Comparison of ENCODE assay signal across 9 cellular contexts in the genomic region with DNA sequence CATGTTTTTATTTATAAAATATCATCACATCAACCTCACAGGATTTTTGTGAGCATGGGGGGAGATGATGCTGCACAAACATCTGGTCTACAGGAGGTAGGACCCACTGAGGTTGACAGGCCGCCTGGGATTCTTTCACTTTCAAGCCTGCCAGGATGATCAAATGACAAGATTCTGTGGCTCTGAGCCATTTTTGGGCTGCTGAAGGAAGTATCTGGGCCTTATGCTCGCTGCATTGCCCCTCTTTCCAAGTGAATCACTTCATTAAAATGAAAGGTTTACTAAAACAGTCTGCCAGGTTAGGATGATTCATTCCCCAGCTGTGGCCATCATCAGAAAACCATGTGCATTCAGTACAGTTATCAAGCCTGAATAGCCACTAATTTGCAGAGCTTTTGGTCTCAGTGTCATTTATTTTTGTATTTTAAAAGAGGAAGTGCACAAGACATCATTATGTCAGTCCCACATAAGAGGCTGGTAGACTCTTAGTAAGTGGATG. TPM values are rescaled to one million over a fixed set of nuclear protein-coding genes. Genes with fewer than 3 reads are reported as not detected.
DNase-seq lines count a peak whose midpoint lies in the region; ATAC-seq and TF ChIP-seq lines count a peak whose summit lies in the region.
"Had no signal": no experiment of that assay in that cellular context is flagged by ENCODE, and none has a peak within 500 bp of the region (broad histone marks: within the 10 kb centered on the region; RNA-seq: fewer than 3 reads in every experiment).

No MANE protein-coding gene starts in this region.

- no peak overlapping the region; the same call in 1 of the 2 replicates for H3K4me2 ChIP-seq in OCI-LY1 (ENCODE audit: low read length)

- H3K4me1 Mint-ChIP-seq in stimulated activated naive B cell treated with anti-CD40 and anti-IgM and Interleukin-4, amounts not matched to agents 10 μg/mL and 1 μg/mL and 100 μg/mL, for 72 hours: peaks cover 2 to 11% of the 10 kb centered on the region in 2 donors

- H3K36me3 Mint-ChIP-seq in stimulated activated naive B cell treated with anti-CD40 and anti-IgM and Interleukin-4, amounts not matched to agents 10 μg/mL and 1 μg/mL and 100 μg/mL, for 72 hours: no peaks in the 10 kb centered on the region

- TF ChIP-seq CTCF in OCI-LY1 (IDR thresholded peaks at IDR 0.05; ENCODE audit: low read length) (no peak), fibroblast of the aortic adventitia (IDR thresholded peaks at IDR 0.05; ENCODE audit: insufficient read depth, low read length) (no peak)

- H3K79me2 ChIP-seq in OCI-LY1 (ENCODE audit: insufficient read depth, low read length): no peaks in the 10 kb centered on the region

- H3K9ac ChIP-seq in OCI-LY1 (ENCODE audit: low read length): no peak overlapping the region

- no peaks in the 10 kb centered on the region for H3K36me3 ChIP-seq in OCI-LY1 (ENCODE audit: insufficient read depth, low read length)

- peak; percentile 76 for ATAC-seq in GM18517 (IDR thresholded peaks at IDR 0.05; ENCODE audit: unreplicated experiment)
- ATAC-seq in HG02798 (IDR thresholded peaks at IDR 0.05; ENCODE audit: poor library complexity, unreplicated experiment): peak; percentile 78
- ATAC-seq in stimulated activated naive B cell treated with anti-CD40 and anti-IgM and Interleukin-4, amounts not matched to agents 10 μg/mL and 1 μg/mL and 100 μg/mL, for 72 hours (replicated peaks): peak; percentile 91 to 92

- no peak overlapping the region for H3K27ac Mint-ChIP-seq in stimulated activated naive B cell treated with anti-CD40 and anti-IgM and Interleukin-4, amounts not matched to agents 10 μg/mL and 1 μg/mL and 100 μg/mL, for 72 hours
- H3K27ac Mint-ChIP-seq: T-helper 1 cell treated with Interleukin-12 subunit alpha and Interleukin-12 subunit beta and Interleukin-4 antibody, amounts not matched to agents 30 μg/mL and 1 μg/mL, for 36 hours had no signal

- no peak overlapping the region for H3K4me3 Mint-ChIP-seq in stimulated activated naive B cell treated with anti-CD40 and anti-IgM and Interleukin-4, amounts not matched to agents 10 μg/mL and 1 μg/mL and 100 μg/mL, for 72 hours
- H3K4me3 Mint-ChIP-seq: T-helper 1 cell treated with Interleukin-12 subunit alpha and Interleukin-12 subunit beta and Interleukin-4 antibody, amounts not matched to agents 30 μg/mL and 1 μg/mL, for 36 hours had no signal

- no peaks in the 10 kb centered on the region for H3K27me3 ChIP-seq in OCI-LY1 (ENCODE audit: insufficient read depth, low read length)

- peaks cover 0 to 3% of the 10 kb centered on the region in 2 donors for H3K27me3 Mint-ChIP-seq in stimulated activated naive B cell treated with anti-CD40 and anti-IgM and Interleukin-4, amounts not matched to agents 10 μg/mL and 1 μg/mL and 100 μg/mL, for 72 hours

- H3K4me1 ChIP-seq in OCI-LY1 (ENCODE audit: insufficient read depth, low read length, severe bottlenecking): peaks cover 11% of the 10 kb centered on the region

- H3K27ac ChIP-seq in OCI-LY1 (ENCODE audit: low read depth, low read length, poor library complexity, severe bottlenecking): peak overlapping the region; percentile 28

- H3K4me3 ChIP-seq in OCI-LY1 (ENCODE audit: low read depth, low read length, poor library complexity, severe bottlenecking) (no peak overlapping the region), fibroblast of the aortic adventitia (ENCODE audit: low read depth, low read length) (peak overlapping the region; percentile 37)

- no peaks in the 10 kb centered on the region for H4K20me1 ChIP-seq in OCI-LY1 (ENCODE audit: insufficient read depth, low read length)

- DNase-seq in fibroblast of the aortic adventitia (ENCODE audit: low read depth) (peak; percentile 95), T-helper 9 cell (no peak), epidermal melanocyte (ENCODE audit: insufficient read length, low spot score) (no peak), germinal center (ENCODE audit: low spot score) (no peak)
- no peak for DNase-seq in stimulated activated naive B cell treated with anti-CD40 and anti-IgM and Interleukin-4, amounts not matched to agents 10 μg/mL and 1 μg/mL and 100 μg/mL, for 72 hours

- H3F3A ChIP-seq in OCI-LY1 (ENCODE audit: insufficient read depth, low read length): no peaks in the 10 kb centered on the region

- H2AFZ ChIP-seq in OCI-LY1 (ENCODE audit: low read length): no peak overlapping the region

- H3K9me2 ChIP-seq in OCI-LY1 (ENCODE audit: low read depth, low read length): no peaks in the 10 kb centered on the region

- no peaks in the 10 kb centered on the region for H3K9me3 ChIP-seq in OCI-LY1 (ENCODE audit: low read length)

- no peaks in the 10 kb centered on the region for H3K9me3 Mint-ChIP-seq in stimulated activated naive B cell treated with anti-CD40 and anti-IgM and Interleukin-4, amounts not matched to agents 10 μg/mL and 1 μg/mL and 100 μg/mL, for 72 hours
- H3K9me3 Mint-ChIP-seq: T-helper 1 cell treated with Interleukin-12 subunit alpha and Interleukin-12 subunit beta and Interleukin-4 antibody, amounts not matched to agents 30 μg/mL and 1 μg/mL, for 36 hours had no signal

RNA-seq across cellular contexts. Expression of gene STARD13, which starts 34.4 kb away (rescaled TPM):
- total RNA-seq in fibroblast of the aortic adventitia (ENCODE audit: low replicate concordance): 7.8 and 11.0 TPM in 2 replicates
